Comparison of ENCODE assay signal across 1 cellular context in the genomic region with DNA sequence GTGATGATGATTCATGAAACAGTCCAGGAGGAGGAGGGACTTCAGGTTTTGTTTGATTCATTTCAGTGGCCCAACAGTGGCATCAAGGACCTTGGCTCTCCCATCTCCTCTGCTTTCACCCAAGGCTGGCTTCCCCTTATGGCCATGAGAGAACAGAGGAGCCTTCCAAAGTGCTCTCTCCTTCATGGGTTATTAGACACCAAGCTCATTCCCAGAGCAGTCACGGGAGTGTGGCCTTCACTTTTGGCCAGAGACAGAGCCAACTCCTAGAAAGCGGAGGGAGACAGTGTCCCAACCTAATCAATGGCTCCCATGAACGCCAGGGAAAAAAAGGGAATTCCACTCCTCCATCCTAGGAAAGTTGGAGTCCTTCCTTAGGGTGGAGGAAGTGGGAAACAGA.
TF ChIP-seq lines count a peak whose summit lies in the region.

No MANE protein-coding gene starts in this region.

TF ChIP-seq in A549, 52 proteins besides CTCF, POLR2A, EP300 and RAD21:
- TF ChIP-seq TFCP2L1 (CRISPR knock-in tag; IDR thresholded peaks at IDR 0.05): no peak
- TF ChIP-seq EHMT2 (IDR thresholded peaks at IDR 0.05; ENCODE audit: low read depth): no peak
- no peak for TF ChIP-seq MYC (IDR thresholded peaks at IDR 0.05; ENCODE audit: borderline replicate concordance, low read length)
- TF ChIP-seq, protein P1, sequence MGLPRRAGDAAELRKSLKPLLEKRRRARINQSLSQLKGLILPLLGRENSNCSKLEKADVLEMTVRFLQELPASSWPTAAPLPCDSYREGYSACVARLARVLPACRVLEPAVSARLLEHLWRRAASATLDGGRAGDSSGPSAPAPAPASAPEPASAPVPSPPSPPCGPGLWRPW (IDR thresholded peaks at IDR 0.05): no peak
- TF ChIP-seq, protein P2, sequence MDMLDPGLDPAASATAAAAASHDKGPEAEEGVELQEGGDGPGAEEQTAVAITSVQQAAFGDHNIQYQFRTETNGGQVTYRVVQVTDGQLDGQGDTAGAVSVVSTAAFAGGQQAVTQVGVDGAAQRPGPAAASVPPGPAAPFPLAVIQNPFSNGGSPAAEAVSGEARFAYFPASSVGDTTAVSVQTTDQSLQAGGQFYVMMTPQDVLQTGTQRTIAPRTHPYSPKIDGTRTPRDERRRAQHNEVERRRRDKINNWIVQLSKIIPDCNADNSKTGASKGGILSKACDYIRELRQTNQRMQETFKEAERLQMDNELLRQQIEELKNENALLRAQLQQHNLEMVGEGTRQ (IDR thresholded peaks at IDR 0.05): no peak
